In genomic region chr9:5554254-5554653, GRCh38 we compare ENCODE assay signal across 12 cellular contexts. TPM values are rescaled to one million over a fixed set of nuclear protein-coding genes. Genes with fewer than 3 reads are reported as not detected.
DNase-seq lines count a peak whose midpoint lies in the region; ATAC-seq and TF ChIP-seq lines count a peak whose summit lies in the region.
"Had no signal": no experiment of that assay in that cellular context is flagged by ENCODE, and none has a peak within 500 bp of the region (broad histone marks: within the 10 kb centered on the region; RNA-seq: fewer than 3 reads in every experiment).

No MANE protein-coding gene starts in this region.

- peak overlapping the region; percentile 61 for H3K27ac Mint-ChIP-seq in activated CD8-positive, alpha-beta memory T cell treated with anti-CD3 and anti-CD28 coated beads, Interleukin-2, amount 10 ng/mL, durations not matched to agents 7 days and 5 days
- peak overlapping the region; percentile 37 for H3K27ac Mint-ChIP-seq in stimulated activated effector memory CD8-positive, alpha-beta T cell treated with anti-CD3 and anti-CD28 coated beads, Interleukin-12 subunit alpha, Interleukin-12 subunit beta, amount 100 ng/mL, for 72 hours
- H3K27ac Mint-ChIP-seq: activated T-helper 1 cell treated with anti-CD3 and anti-CD28 coated beads, Interleukin-12 subunit alpha, Interleukin-12 subunit beta, Interleukin-2, Interleukin-4 antibody, amounts not matched to agents 30 ng/mL and 10 ng/mL and 1 ng/mL, durations not matched to agents 14 hours and 24 hours and 36 hours had no signal

- no peaks in the 10 kb centered on the region for H3K9me3 ChIP-seq in adrenal gland (replicated peaks in 1 of 3)
- H3K9me3 ChIP-seq: thoracic aorta had no signal

- CTCF ChIA-PET in activated CD8-positive, alpha-beta memory T cell treated with anti-CD3 and anti-CD28 coated beads, Interleukin-2, amount 10 ng/mL, durations not matched to agents 7 days and 5 days (lab: Charles Lee) = interaction anchor here (0.9 kb wide), 1 partner anchor 36 kb away, joined by 3 read pairs; no protein-coding TSS in a partner anchor

- no peaks in the 10 kb centered on the region for H3K36me3 ChIP-seq in adrenal gland (replicated peaks in 1 of 2)
- H3K36me3 ChIP-seq: thoracic aorta had no signal

- no peaks in the 10 kb centered on the region for H3K27me3 ChIP-seq in adrenal gland

- no peak overlapping the region for H3K4me3 Mint-ChIP-seq in activated CD8-positive, alpha-beta memory T cell treated with anti-CD3 and anti-CD28 coated beads, Interleukin-2, amount 10 ng/mL, durations not matched to agents 7 days and 5 days
- no peak overlapping the region for H3K4me3 Mint-ChIP-seq in stimulated activated effector memory CD8-positive, alpha-beta T cell treated with anti-CD3 and anti-CD28 coated beads, Interleukin-12 subunit alpha, Interleukin-12 subunit beta, amount 100 ng/mL, for 72 hours
- H3K4me3 Mint-ChIP-seq: activated T-helper 1 cell treated with anti-CD3 and anti-CD28 coated beads, Interleukin-12 subunit alpha, Interleukin-12 subunit beta, Interleukin-2, Interleukin-4 antibody, amounts not matched to agents 30 ng/mL and 10 ng/mL and 1 ng/mL, durations not matched to agents 14 hours and 24 hours and 36 hours had no signal

- H3K9me3 Mint-ChIP-seq in activated CD8-positive, alpha-beta memory T cell treated with anti-CD3 and anti-CD28 coated beads, Interleukin-2, amount 10 ng/mL, durations not matched to agents 7 days and 5 days (ENCODE audit: low read depth) = no peaks in the 10 kb centered on the region
- no peaks in the 10 kb centered on the region for H3K9me3 Mint-ChIP-seq in stimulated activated effector memory CD8-positive, alpha-beta T cell treated with anti-CD3 and anti-CD28 coated beads, Interleukin-12 subunit alpha, Interleukin-12 subunit beta, amount 100 ng/mL, for 72 hours
- H3K9me3 Mint-ChIP-seq: activated T-helper 1 cell treated with anti-CD3 and anti-CD28 coated beads, Interleukin-12 subunit alpha, Interleukin-12 subunit beta, Interleukin-2, Interleukin-4 antibody, amounts not matched to agents 30 ng/mL and 10 ng/mL and 1 ng/mL, durations not matched to agents 14 hours and 24 hours and 36 hours had no signal

- H3K4me3 ChIP-seq in adrenal gland = no peak overlapping the region
- H3K4me3 ChIP-seq: thoracic aorta had no signal

- H3K4me1 Mint-ChIP-seq in activated CD8-positive, alpha-beta memory T cell treated with anti-CD3 and anti-CD28 coated beads, Interleukin-2, amount 10 ng/mL, durations not matched to agents 7 days and 5 days = peaks cover 37% of the 10 kb centered on the region
- peaks cover 37% of the 10 kb centered on the region for H3K4me1 Mint-ChIP-seq in stimulated activated effector memory CD8-positive, alpha-beta T cell treated with anti-CD3 and anti-CD28 coated beads, Interleukin-12 subunit alpha, Interleukin-12 subunit beta, amount 100 ng/mL, for 72 hours

- no peak for TF ChIP-seq POLR2A in adrenal gland (IDR thresholded peaks at IDR 0.05)

- intact Hi-C loops in adrenal gland (cut with DNase I) = no loop called here

- peaks cover 36% of the 10 kb centered on the region for H3K36me3 Mint-ChIP-seq in activated CD8-positive, alpha-beta memory T cell treated with anti-CD3 and anti-CD28 coated beads, Interleukin-2, amount 10 ng/mL, durations not matched to agents 7 days and 5 days
- H3K36me3 Mint-ChIP-seq in stimulated activated effector memory CD8-positive, alpha-beta T cell treated with anti-CD3 and anti-CD28 coated beads, Interleukin-12 subunit alpha, Interleukin-12 subunit beta, amount 100 ng/mL, for 72 hours = no peaks in the 10 kb centered on the region

- ATAC-seq in activated CD8-positive, alpha-beta memory T cell treated with anti-CD3 and anti-CD28 coated beads, Interleukin-2, amount 10 ng/mL, durations not matched to agents 7 days and 5 days = peak; percentile 54
- peak; percentile 60 for ATAC-seq in HG02623 (IDR thresholded peaks at IDR 0.05; ENCODE audit: unreplicated experiment)
- peak; percentile 88 for ATAC-seq in stimulated activated effector memory CD8-positive, alpha-beta T cell treated with anti-CD3 and anti-CD28 coated beads, Interleukin-12 subunit alpha, Interleukin-12 subunit beta, amount 100 ng/mL, for 72 hours
- ATAC-seq: Panc1 had no signal

- WGBS in adrenal gland, 4 donors = 67 to 76% (median 73%) methylated on average over 4 of the region's 4 CpGs

- H3K27me3 Mint-ChIP-seq in activated CD8-positive, alpha-beta memory T cell treated with anti-CD3 and anti-CD28 coated beads, Interleukin-2, amount 10 ng/mL, durations not matched to agents 7 days and 5 days = no peaks in the 10 kb centered on the region

- H3K27ac ChIP-seq in adrenal gland = no peak overlapping the region

- no peak for TF ChIP-seq CTCF in adrenal gland (IDR thresholded peaks at IDR 0.05)

- no peak for DNase-seq in activated CD8-positive, alpha-beta memory T cell treated with anti-CD3 and anti-CD28 coated beads, Interleukin-2, amount 10 ng/mL, durations not matched to agents 7 days and 5 days
- DNase-seq in activated CD8-positive, alpha-beta memory T cell treated with anti-CD3 and anti-CD28 coated beads for 24 hours = no peak
- DNase-seq in LHCN-M2 (ENCODE audit: low read depth) (peak; percentile 19), NCI-H526 treated with DMSO at 0.1 percent for 48 hours (lab: John Stamatoyannopoulos, UW) (no peak), NCI-H2029 (lab: John Stamatoyannopoulos, UW) (no peak), adrenal gland (no peak)
- no peak for DNase-seq in stimulated activated effector memory CD8-positive, alpha-beta T cell treated with anti-CD3 and anti-CD28 coated beads, Interleukin-12 subunit alpha, Interleukin-12 subunit beta, amount 100 ng/mL, for 72 hours (ENCODE audit: low spot score in 2 of 2)
- DNase-seq: NCI-H2081 treated with DMSO at 0.1 percent for 48 hours had no signal

- H3K4me1 ChIP-seq in adrenal gland (replicated peaks in 1 of 2) = no peaks in the 10 kb centered on the region

RNA-seq across cellular contexts. Expression of gene PDCD1LG2, which starts 43.9 kb away (rescaled TPM):
- 1 to 10 TPM; 1.5 to 3.2 TPM for total RNA-seq in activated CD8-positive, alpha-beta memory T cell treated with anti-CD3 and anti-CD28 coated beads, Interleukin-2, amount 10 ng/mL, durations not matched to agents 7 days and 5 days
- total RNA-seq in LHCN-M2 (2014; rRNA removed) (18.3 and 20.6 TPM in 2 replicates), adrenal gland (1 to 10 TPM in 7 of 8 donors, under 1 TPM in 1; 0.57 to 5.5 (median 1.9) TPM)
- 9.7 TPM for polyA plus RNA-seq in LHCN-M2 (2012)
- under 1 TPM; 0.40 to 0.97 (median 0.72) TPM for polyA plus RNA-seq in adrenal gland
